ENCODE assay signal across 1 cellular context in genomic region chr3:73964818-73965217, GRCh38.
A peak's percentile ranks its signal among the peaks of the same experiment; 100 is the strongest.
TF ChIP-seq lines count a peak whose summit lies in the region.

No MANE protein-coding gene starts in this region.

TF ChIP-seq in IMR-90, 13 proteins besides CTCF, POLR2A, EP300 and RAD21 (continued from another document):
- no peak for TF ChIP-seq ELK1 (IDR thresholded peaks at IDR 0.05; ENCODE audit: borderline replicate concordance, low read depth, low read length)
- TF ChIP-seq RFX5 (IDR thresholded peaks at IDR 0.05; ENCODE audit: low read depth, low read length), result no peak
- no peak for TF ChIP-seq MAZ (IDR thresholded peaks at IDR 0.05; ENCODE audit: borderline replicate concordance, low read depth, low read length)
- no peak for TF ChIP-seq USF2 (IDR thresholded peaks at IDR 0.05; ENCODE audit: low read depth, low read length)
- no peak for TF ChIP-seq MAFK (IDR thresholded peaks at IDR 0.05; ENCODE audit: low read depth, low read length)
- no peak for TF ChIP-seq NFE2L2 (IDR thresholded peaks at IDR 0.05; ENCODE audit: low read depth, low read length)
- no peak for TF ChIP-seq FOS (IDR thresholded peaks at IDR 0.05; ENCODE audit: low read depth, low read length)
- TF ChIP-seq CEBPB (IDR thresholded peaks at IDR 0.05; ENCODE audit: low read depth, low read length), result peak; percentile 84
